In the genomic region with DNA sequence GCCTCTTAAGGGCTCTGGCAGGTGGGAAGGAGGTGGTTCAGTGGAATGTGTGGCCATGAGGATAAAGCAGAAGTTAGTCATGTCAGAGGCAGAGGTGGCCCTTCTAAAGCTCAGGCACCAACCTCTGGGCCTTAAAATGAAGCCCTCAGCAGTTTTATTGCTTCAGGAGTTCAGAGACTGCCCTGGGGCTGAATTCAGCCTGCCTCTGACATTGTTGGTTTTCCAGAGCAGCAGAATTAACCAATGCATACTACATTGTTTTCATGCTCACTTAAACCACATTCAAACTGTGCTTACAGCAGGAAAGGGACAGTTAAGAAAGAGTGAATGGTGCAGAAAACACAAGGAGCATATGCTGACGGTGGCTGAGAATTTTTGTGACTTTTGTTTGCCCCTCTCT, we compare ENCODE assay signal across 19 cellular contexts.
DNase-seq lines count a peak whose midpoint lies in the region; ATAC-seq and TF ChIP-seq lines count a peak whose summit lies in the region.
"Had no signal": no experiment of that assay in that cellular context is flagged by ENCODE, and none has a peak within 500 bp of the region (broad histone marks: within the 10 kb centered on the region; RNA-seq: fewer than 3 reads in every experiment).

No MANE protein-coding gene starts in this region.

- DNase-seq in ELF-1 (ENCODE audit: low read depth, low spot score): peak; percentile 40
- peak; percentile 32 for DNase-seq in kidney tubule cell (ENCODE audit: low spot score)
- DNase-seq in renal cortical epithelial cell (ENCODE audit: low read depth): peak; percentile 72
- DNase-seq in foreskin keratinocyte: no peak
- DNase-seq in NCI-H345 treated with DMSO at 0.1 percent for 48 hours (lab: John Stamatoyannopoulos, UW; ENCODE audit: unreplicated experiment): no peak
- DNase-seq: CD4-positive, CD25-positive, alpha-beta regulatory T cell; DMS79 treated with DMSO at 0.1 percent for 48 hours; GF-D8; NCI-H1105; NCI-H146; NCI-H2029 treated with DMSO at 0.1 percent for 48 hours; NCI-H226; NCI-H774; NK-92 treated with Interleukin-12 subunit alpha and Interleukin-12 subunit beta, amount 100 ng/mL, for 24 hours had no signal

- H3K36me3 ChIP-seq in OCI-LY1 (ENCODE audit: insufficient read depth, low read length): no peaks in the 10 kb centered on the region
- H3K36me3 ChIP-seq: SJSA1 had no signal

- no peak for TF ChIP-seq CTCF in OCI-LY1 (IDR thresholded peaks at IDR 0.05; ENCODE audit: low read length)
- no peak for TF ChIP-seq CTCF in foreskin keratinocyte (conservative IDR thresholded peaks at IDR 0.05)

- ATAC-seq in foreskin keratinocyte (no peak), HG03135 (IDR thresholded peaks at IDR 0.05; ENCODE audit: unreplicated experiment) (no peak)
- ATAC-seq: A549, Right ventricle myocardium inferior had no signal

- H3K27ac ChIP-seq in OCI-LY1 (ENCODE audit: low read depth, low read length, poor library complexity, severe bottlenecking): peak overlapping the region; percentile 76
- no peak overlapping the region for H3K27ac ChIP-seq in foreskin keratinocyte
- H3K27ac ChIP-seq: A549, SJSA1 had no signal

- H3K27me3 ChIP-seq in OCI-LY1 (ENCODE audit: insufficient read depth, low read length) (no peaks in the 10 kb centered on the region), foreskin keratinocyte (no peaks in the 10 kb centered on the region)
- H3K27me3 ChIP-seq: SJSA1 had no signal

- no peaks in the 10 kb centered on the region for H4K20me1 ChIP-seq in OCI-LY1 (ENCODE audit: insufficient read depth, low read length)

- H2AFZ ChIP-seq in OCI-LY1 (ENCODE audit: low read length): no peak overlapping the region

- no peaks in the 10 kb centered on the region for H3K9me3 ChIP-seq in OCI-LY1 (ENCODE audit: low read length)
- H3K9me3 ChIP-seq: A549, SJSA1 had no signal

- H3K4me2 ChIP-seq in OCI-LY1 (ENCODE audit: low read length): peak overlapping the region; percentile 14; the same call in 1 of the 2 replicates
- H3K4me2 ChIP-seq: A549 had no signal

- H3K9ac ChIP-seq in OCI-LY1 (ENCODE audit: low read length): peak overlapping the region; percentile 13; the same call in 1 of the 2 replicates

- no peak overlapping the region for H3K4me3 ChIP-seq in OCI-LY1 (ENCODE audit: low read depth, low read length, poor library complexity, severe bottlenecking)
- H3K4me3 ChIP-seq: A549, SJSA1 had no signal

- H3K9me2 ChIP-seq in OCI-LY1 (ENCODE audit: low read depth, low read length): no peaks in the 10 kb centered on the region

- H3K4me1 ChIP-seq in OCI-LY1 (ENCODE audit: insufficient read depth, low read length, severe bottlenecking): peaks cover 99% of the 10 kb centered on the region
- peaks cover 19% of the 10 kb centered on the region for H3K4me1 ChIP-seq in foreskin keratinocyte

- no peaks in the 10 kb centered on the region for H3F3A ChIP-seq in OCI-LY1 (ENCODE audit: insufficient read depth, low read length)

- H3K79me2 ChIP-seq in OCI-LY1 (ENCODE audit: insufficient read depth, low read length): no peaks in the 10 kb centered on the region

Comparison
In these comparisons a context has a peak if more than half of its experiments do, and no peak if none do; other contexts are left out.
1. DNase-seq: peak in ELF-1 (single experiment), kidney tubule cell (single experiment) and renal cortical epithelial cell (single experiment); none in foreskin keratinocyte (0 of 2) and NCI-H345 treated with DMSO at 0.1 percent for 48 hours (single experiment).